Comparison of ENCODE assay signal across 9 cellular contexts in genomic region chr4:77586953-77587383, GRCh38. TPM values are rescaled to one million over a fixed set of nuclear protein-coding genes. Genes with fewer than 3 reads are reported as not detected.
A peak's percentile ranks its signal among the peaks of the same experiment; 100 is the strongest.
DNase-seq lines count a peak whose midpoint lies in the region; ATAC-seq, FAIRE-seq and TF ChIP-seq lines count a peak whose summit lies in the region.
"Had no signal": no experiment of that assay in that cellular context is flagged by ENCODE, and none has a peak within 500 bp of the region (broad histone marks: within the 10 kb centered on the region; RNA-seq: fewer than 3 reads in every experiment).

No MANE protein-coding gene starts in this region.

- H3K36me3 ChIP-seq in tibial nerve: no peaks in the 10 kb centered on the region

- peaks cover 0 to 5% of the 10 kb centered on the region in 2 donors for H3K9me3 Mint-ChIP-seq in stimulated activated naive CD8-positive, alpha-beta T cell treated with anti-CD3 and anti-CD28 coated beads, Interleukin-15, amount 100 ng/mL, for 72 hours

- no peak for TF ChIP-seq CTCF in tibial nerve (IDR thresholded peaks at IDR 0.05)

- H3K9me3 ChIP-seq in tibial nerve: no peaks in the 10 kb centered on the region

- peak overlapping the region in 1 of 2 donors; percentile 92 for H3K27ac Mint-ChIP-seq in stimulated activated naive CD8-positive, alpha-beta T cell treated with anti-CD3 and anti-CD28 coated beads, Interleukin-15, amount 100 ng/mL, for 72 hours

- peaks cover 0 to 8% (median 0%) of the 10 kb centered on the region in 4 donors for H3K4me1 ChIP-seq in tibial nerve

- peak; percentile 97 for ATAC-seq in GM18867 (IDR thresholded peaks at IDR 0.05; ENCODE audit: unreplicated experiment)
- ATAC-seq in HG02852 (IDR thresholded peaks at IDR 0.05; ENCODE audit: unreplicated experiment): peak; percentile 98
- ATAC-seq in stimulated activated naive CD8-positive, alpha-beta T cell treated with anti-CD3 and anti-CD28 coated beads, Interleukin-15, amount 100 ng/mL, for 72 hours: peak; percentile 98

- H3K4me3 Mint-ChIP-seq in stimulated activated naive CD8-positive, alpha-beta T cell treated with anti-CD3 and anti-CD28 coated beads, Interleukin-15, amount 100 ng/mL, for 72 hours: peak overlapping the region; percentile 28 to 77

- peaks cover 51% of the 10 kb centered on the region for H3K4me1 Mint-ChIP-seq in stimulated activated naive CD8-positive, alpha-beta T cell treated with anti-CD3 and anti-CD28 coated beads, Interleukin-15, amount 100 ng/mL, for 72 hours

- H3K27me3 Mint-ChIP-seq in stimulated activated naive CD8-positive, alpha-beta T cell treated with anti-CD3 and anti-CD28 coated beads, Interleukin-15, amount 100 ng/mL, for 72 hours: peaks cover 19% of the 10 kb centered on the region

- TF ChIP-seq POLR2A in tibial nerve (IDR thresholded peaks at IDR 0.05): no peak

- 61 to 76% methylated on average over 6 of the region's 6 CpGs for WGBS in tibial nerve, 2 donors

- H3K4me3 ChIP-seq in tibial nerve: no peak overlapping the region

- peak; percentile 70 for DNase-seq in RPMI7951 (ENCODE audit: low read depth)
- DNase-seq in central memory CD4-positive, alpha-beta T cell: peak; percentile 4
- DNase-seq in stimulated activated naive CD8-positive, alpha-beta T cell treated with anti-CD3 and anti-CD28 coated beads, Interleukin-15, amount 100 ng/mL, for 72 hours: peak; percentile 78 to 90
- DNase-seq in HTR-8/SVneo (ENCODE audit: insufficient read length, low spot score): no peak
- DNase-seq in medulla oblongata (ENCODE audit: extremely low spot score): no peak
- DNase-seq in tibial nerve (ENCODE audit: low spot score in 2 of 2): no peak

- no peak for TF ChIP-seq EP300 in tibial nerve (IDR thresholded peaks at IDR 0.05)

- no peak overlapping the region for H3K27ac ChIP-seq in tibial nerve

- FAIRE-seq in HTR-8/SVneo (lab: Jason Lieb, UNC): no peak

- no peaks in the 10 kb centered on the region for H3K27me3 ChIP-seq in tibial nerve

RNA-seq across cellular contexts. Expression of gene CXCL13, which starts 18.7 kb away (rescaled TPM):
- not detected in 2 replicates for total RNA-seq in RPMI7951 (2014; rRNA removed; shearing (Covaris generic))
- 1 to 10 TPM in 1 of 4 donors, under 1 TPM in 2, not detected in 1; 0.42 to 5.9 (median 0.90) TPM for total RNA-seq in tibial nerve
- total RNA-seq: M059J had no signal

Comparison
In these comparisons a context has a peak if more than half of its experiments do, and no peak if none do; other contexts are left out.
1. DNase-seq: peak in RPMI7951 (single experiment), central memory CD4-positive, alpha-beta T cell (single experiment) and stimulated activated naive CD8-positive, alpha-beta T cell treated with anti-CD3 and anti-CD28 coated beads, Interleukin-15, amount 100 ng/mL, for 72 hours (2 of 2); none in HTR-8/SVneo (single experiment), medulla oblongata (single experiment) and tibial nerve (0 of 2).
2. Peak in every context shown above with its lines, with median percentiles within 50 percentile points of each other: ATAC-seq.